In the genomic region with DNA sequence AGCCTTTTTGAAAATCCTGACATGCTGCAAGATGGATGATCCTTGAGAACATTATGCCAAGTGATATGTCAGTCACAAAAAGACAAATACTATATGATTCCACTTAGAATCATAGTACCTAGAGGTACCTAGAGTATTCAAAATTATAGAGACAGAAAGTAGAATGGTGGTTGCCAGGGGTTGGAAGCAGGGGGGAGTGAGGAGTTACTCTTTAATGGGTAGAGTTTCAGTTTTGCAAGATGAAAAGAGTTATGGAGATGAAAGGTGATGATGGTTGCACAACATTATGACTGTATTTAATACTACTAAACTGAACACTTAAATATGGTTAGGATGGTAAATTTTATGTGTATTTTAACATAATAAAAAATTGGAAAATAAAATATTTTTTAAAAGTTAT, we compare ENCODE assay signal across 26 cellular contexts. TPM values are rescaled to one million over a fixed set of nuclear protein-coding genes. Genes with fewer than 3 reads are reported as not detected.
DNase-seq lines count a peak whose midpoint lies in the region; ATAC-seq, FAIRE-seq and TF ChIP-seq lines count a peak whose summit lies in the region.
"Had no signal": no experiment of that assay in that cellular context is flagged by ENCODE, and none has a peak within 500 bp of the region (broad histone marks: within the 10 kb centered on the region; RNA-seq: fewer than 3 reads in every experiment).

No MANE protein-coding gene starts in this region.

- H2AFZ ChIP-seq in HepG2 (ENCODE audit: low read length) (no peak overlapping the region), K562 (ENCODE audit: low read depth, low read length) (no peak overlapping the region)

- H4K20me1 ChIP-seq in HepG2 (ENCODE audit: insufficient read depth, low read length) = peaks cover 2% of the 10 kb centered on the region; the same call in 1 of the 2 replicates
- H4K20me1 ChIP-seq in K562 (replicated peaks; ENCODE audit: control insufficient read depth, insufficient read depth, low read length) = no peaks in the 10 kb centered on the region

- H3K4me1 ChIP-seq in HepG2 (ENCODE audit: insufficient read depth, low read length) (peaks cover 22% of the 10 kb centered on the region), right lobe of liver (peaks cover 0 to 32% (median 11%) of the 10 kb centered on the region in 4 donors), K562 (replicated peaks in 1 of 2; ENCODE audit: control insufficient read depth in 2 of 2, insufficient read depth in 2 of 2, low read length in 2 of 2) (peaks cover 4 to 5% of the 10 kb centered on the region in 2 experiments; a peak in 4 of 5 replicates)

- H3K9me1 ChIP-seq in K562 (ENCODE audit: control insufficient read depth, insufficient read depth, low read length) = peaks cover 3% of the 10 kb centered on the region

- H3K79me2 ChIP-seq in HepG2 (ENCODE audit: insufficient read depth, low read length) (peaks cover 22% of the 10 kb centered on the region), K562 (ENCODE audit: control insufficient read depth, insufficient read depth, low read length) (0 out of 3 replicates have a peak, but pooled peaks cover 3% of the 10 kb centered on the region)

- BruUV-seq in HepG2 (replicated peaks; lab: Mats Ljungman, UMichigan) (no TSS peak), K562 (replicated peaks; lab: Mats Ljungman, UMichigan) (no TSS peak)

- no peak for TF ChIP-seq EP300 in HepG2 (IDR thresholded peaks at IDR 0.05; ENCODE audit: low read depth in 2 of 2, low read length in 2 of 2)
- no peak for TF ChIP-seq EP300 in HepG2 (CRISPR knock-in tag; IDR thresholded peaks at IDR 0.05; ENCODE audit: borderline replicate concordance)
- TF ChIP-seq EP300 in K562 (IDR thresholded peaks at IDR 0.05; ENCODE audit: low read length) = no peak

- FAIRE-seq in HepG2 (lab: Jason Lieb, UNC) (no peak), K562 (lab: Jason Lieb, UNC) (no peak)
- FAIRE-seq: GM19239, H1 had no signal

- H3K9me3 Mint-ChIP-seq in activated CD4-positive, alpha-beta T cell treated with anti-CD3 and anti-CD28 coated beads for 36 hours (ENCODE audit: low read depth) = no peaks in the 10 kb centered on the region
- H3K9me3 Mint-ChIP-seq: CD8-positive, alpha-beta T cell; IgD-negative memory B cell had no signal

- H3K36me3 Mint-ChIP-seq in activated CD4-positive, alpha-beta T cell treated with anti-CD3 and anti-CD28 coated beads for 36 hours (ENCODE audit: low read depth) = peaks cover 6% of the 10 kb centered on the region
- H3K36me3 Mint-ChIP-seq: IgD-negative memory B cell had no signal

- H3K36me3 ChIP-seq in HepG2 (replicated peaks in 1 of 2; ENCODE audit: control insufficient read depth in 1 of 2, insufficient read depth in 2 of 2, low read length in 2 of 2) (peaks cover 0 to 12% of the 10 kb centered on the region in 2 experiments; a peak in 4 of 5 replicates), right lobe of liver (peaks cover 0 to 37% (median 10%) of the 10 kb centered on the region in 4 donors), K562 (ENCODE audit: control insufficient read depth, insufficient read depth, low read length) (no peaks in the 10 kb centered on the region; the same call in 2 of the 3 replicates)

- no peak for DNase-seq in activated CD4-positive, alpha-beta T cell treated with anti-CD3 and anti-CD28 coated beads for 36 hours
- DNase-seq in activated CD4-positive, alpha-beta T cell treated with anti-CD3 and anti-CD28 coated beads, Interleukin-2, amount 50 U/mL, for 48 hours = no peak
- DNase-seq in HepG2 (ENCODE audit: low spot score) = no peak
- no peak for DNase-seq in right lobe of liver
- peak; percentile 49 for DNase-seq in NOMO-1 treated with DMSO at 0.1 percent for 48 hours (lab: John Stamatoyannopoulos, UW; ENCODE audit: unreplicated experiment)
- DNase-seq in K562 (ENCODE audit: extremely low read depth in 1 of 4, low spot score in 3 of 4) = no peak
- no peak for DNase-seq in NCI-H345 treated with DMSO at 0.1 percent for 48 hours (lab: John Stamatoyannopoulos, UW; ENCODE audit: unreplicated experiment)
- DNase-seq in SK-N-DZ (ENCODE audit: low spot score) = no peak
- DNase-seq: AML-193; C1 segment of cervical spinal cord; CD8-positive, alpha-beta T cell; GDM1; MM.1S; NCI-H1105 treated with DMSO at 0.1 percent for 48 hours; NCI-H2081; NCI-H2171 treated with DMSO at 0.1 percent for 48 hours; NCI-H446 treated with DMSO at 0.1 percent for 48 hours; NCI-H526 treated with DMSO at 0.1 percent for 48 hours; SHP77 treated with DMSO at 0.1 percent for 48 hours had no signal

- TF ChIP-seq POLR2A in HepG2 (IDR thresholded peaks at IDR 0.05; ENCODE audit: insufficient read depth in 1 of 2, low read depth in 2 of 2, low read length in 2 of 2) = no peak
- TF ChIP-seq POLR2A in right lobe of liver (IDR thresholded peaks at IDR 0.05) = no peak
- no peak for TF ChIP-seq POLR2A in K562 (conservative IDR thresholded peaks at IDR 0.05)

- no peaks in the 10 kb centered on the region for H3K27me3 ChIP-seq in HepG2 (ENCODE audit: control insufficient read depth in 1 of 2, insufficient read depth in 2 of 2, low read length in 2 of 2)
- no peaks in the 10 kb centered on the region for H3K27me3 ChIP-seq in right lobe of liver
- H3K27me3 ChIP-seq in K562 (ENCODE audit: control insufficient read depth in 2 of 2, insufficient read depth in 2 of 2, low read length in 2 of 2) = no peaks in the 10 kb centered on the region

- peak; percentile 63 for ATAC-seq in activated CD4-positive, alpha-beta T cell treated with anti-CD3 and anti-CD28 coated beads for 36 hours
- ATAC-seq in HepG2 = no peak
- no peak for ATAC-seq in right lobe of liver
- ATAC-seq in K562 = no peak
- ATAC-seq: CD8-positive, alpha-beta T cell; SK-N-SH treated with all-trans-retinoic acid at 6 μM for 48 hours had no signal

- peaks cover 7% of the 10 kb centered on the region for H3K4me1 Mint-ChIP-seq in activated CD4-positive, alpha-beta T cell treated with anti-CD3 and anti-CD28 coated beads for 36 hours

- no peaks in the 10 kb centered on the region for H3K27me3 Mint-ChIP-seq in activated CD4-positive, alpha-beta T cell treated with anti-CD3 and anti-CD28 coated beads for 36 hours
- H3K27me3 Mint-ChIP-seq: IgD-negative memory B cell had no signal

- no peak overlapping the region for H3K27ac ChIP-seq in HepG2 (ENCODE audit: extremely low read length, insufficient read depth, low read length)
- H3K27ac ChIP-seq in right lobe of liver = no peak overlapping the region
- H3K27ac ChIP-seq in K562 (ENCODE audit: extremely low read depth, low read depth, low read length) = no peak overlapping the region
- H3K27ac ChIP-seq: RWPE1 had no signal

- intact Hi-C loops in activated CD4-positive, alpha-beta T cell treated with anti-CD3 and anti-CD28 coated beads for 36 hours (cut with DNase I, micrococcal nuclease) = no loop called here
- intact Hi-C loops in HepG2 (cut with micrococcal nuclease; ENCODE audit: unreplicated experiment) = no loop called here
- intact Hi-C loops in right lobe of liver (cut with DNase I) = loop anchor here in 1 of 2 donors (10.0 kb wide), 1 partner anchor 151 kb away; no protein-coding TSS in a partner anchor
- intact Hi-C loops in K562 (cut with micrococcal nuclease) = no loop called here

- in situ Hi-C loops in HepG2 (cut with HindIII; ENCODE audit: extremely low pct_ligation_motif_present, low pct_unique_long_range_greater_than_20kb) = no loop called here
- in situ Hi-C loops in K562 (cut with MboI) = no loop called here

- H3K4me2 ChIP-seq in HepG2 (ENCODE audit: low read depth, low read length) (no peak overlapping the region), K562 (ENCODE audit: insufficient read depth, low read length) (no peak overlapping the region)

- TF ChIP-seq CTCF in HepG2 (CRISPR knock-in tag; IDR thresholded peaks at IDR 0.05) (no peak), right lobe of liver (IDR thresholded peaks at IDR 0.05) (no peak), K562 (IDR thresholded peaks at IDR 0.05 in 2 of 3, conservative IDR thresholded peaks at IDR 0.05 in 1 of 3; ENCODE audit: insufficient read depth in 2 of 3, low read depth in 1 of 3, low read length in 3 of 3) (no peak)

- CTCF ChIA-PET in activated CD4-positive, alpha-beta T cell treated with anti-CD3 and anti-CD28 coated beads for 36 hours (lab: Charles Lee) = no interaction called here
- CTCF ChIA-PET in HepG2 (lab: Yijun Ruan, JAX; ENCODE audit: low intra/inter-chr PET ratio, low total read pairs) = no interaction called here
- CTCF ChIA-PET in K562 (lab: Yijun Ruan, JAX; ENCODE audit: low intra/inter-chr PET ratio) = no interaction called here

- H3K4me3 ChIP-seq in HepG2 (replicated peaks in 1 of 3; ENCODE audit: insufficient read depth in 1 of 3, low read depth in 2 of 3, low read length in 3 of 3) (no peak overlapping the region), right lobe of liver (no peak overlapping the region), K562 (no peak overlapping the region)

- H3K4me3 Mint-ChIP-seq in activated CD4-positive, alpha-beta T cell treated with anti-CD3 and anti-CD28 coated beads for 36 hours = no peak overlapping the region
- H3K4me3 Mint-ChIP-seq: CD8-positive, alpha-beta T cell; IgD-negative memory B cell had no signal

- no peak overlapping the region for H3K27ac Mint-ChIP-seq in activated CD4-positive, alpha-beta T cell treated with anti-CD3 and anti-CD28 coated beads for 36 hours
- H3K27ac Mint-ChIP-seq: CD8-positive, alpha-beta T cell; IgD-negative memory B cell had no signal

- H3K9me3 ChIP-seq in HepG2 (ENCODE audit: low read length) (no peaks in the 10 kb centered on the region), right lobe of liver (no peaks in the 10 kb centered on the region), K562 (replicated peaks; ENCODE audit: control insufficient read depth, insufficient read depth, low read depth, low read length) (no peaks in the 10 kb centered on the region)

- POLR2A ChIA-PET in activated CD4-positive, alpha-beta T cell treated with anti-CD3 and anti-CD28 coated beads for 36 hours (lab: Charles Lee) = no interaction called here
- POLR2A ChIA-PET in HepG2 (lab: Yijun Ruan, JAX) (no interaction called here), K562 (lab: Yijun Ruan, JAX) (no interaction called here)

- H3K9ac ChIP-seq in HepG2 (ENCODE audit: insufficient read depth, low read depth, low read length) = no peak overlapping the region
- H3K9ac ChIP-seq in K562 (ENCODE audit: insufficient read depth in 1 of 2, low read depth in 2 of 2, low read length in 2 of 2) = no peak overlapping the region

- TF ChIP-seq RAD21 in HepG2 (CRISPR knock-in tag; IDR thresholded peaks at IDR 0.05) = no peak
- TF ChIP-seq RAD21 in K562 (CRISPR knock-in tag; conservative IDR thresholded peaks at IDR 0.05 in 1 of 2, IDR thresholded peaks at IDR 0.05 in 1 of 2) = no peak

RNA-seq across cellular contexts. Expression of gene PODN, which starts 37.9 kb away (rescaled TPM):
- total RNA-seq in activated CD4-positive, alpha-beta T cell treated with anti-CD3 and anti-CD28 coated beads for 36 hours = not detected
- total RNA-seq in HepG2 (2016; rRNA removed; fragmentation: Illumina TruSeq; extraction: Trizol) (not detected in 2 replicates), right lobe of liver (1 to 10 TPM; 2.8 to 9.8 (median 5.1) TPM), K562 (2014; rRNA removed) (not detected in 2 replicates), K562 (2014; rRNA removed; fragmentation: Illumina TruSeq; extraction: Trizol) (not detected in 2 replicates), K562 (2015; rRNA removed; fragmentation: Illumina TruSeq; extraction: Trizol) (not detected in 2 replicates), K562 (2021) (0.09 TPM in 1 of 2 replicates, not detected in the other)
- not detected in 2 replicates for total RNA-seq in HepG2 (2016; cell fraction: cytosol; rRNA removed; fragmentation: Illumina TruSeq; extraction: Trizol; ENCODE audit: low read depth)
- total RNA-seq in HepG2 (2016; cell fraction: insoluble cytoplasmic fraction; rRNA removed; fragmentation: Illumina TruSeq; extraction: Trizol) = not detected in 2 replicates
- total RNA-seq in HepG2 (2016; cell fraction: membrane; rRNA removed; fragmentation: Illumina TruSeq; extraction: Trizol) = not detected in 2 replicates
- total RNA-seq in HepG2 (2016; cell fraction: nucleus; rRNA removed; fragmentation: Illumina TruSeq; extraction: Trizol) = not detected in 2 replicates
- polyA plus RNA-seq in HepG2 (2011; rRNA removed) (0.10 and 0.13 TPM in 2 replicates), K562 (2011; rRNA removed) (not detected in 2 replicates), K562 (2014; fragmentation: Illumina TruSeq; extraction: Trizol) (not detected in 2 replicates), K562 (2014; fragmentation: Nextera tagmentation; extraction: Ambion mirVana) (not detected), K562 (2014; rRNA removed) (not detected in 2 replicates)
- polyA plus RNA-seq in HepG2 (2011; cell fraction: cytosol; rRNA removed) = 0.03 TPM in 1 of 2 replicates, not detected in the other
- polyA plus RNA-seq in HepG2 (2011; cell fraction: nucleus; rRNA removed) = 0.29 and 0.56 TPM in 2 replicates
- polyA plus RNA-seq in HepG2 (2012) = 0.38 and 0.40 TPM in 2 replicates
- polyA plus RNA-seq in HepG2 (2016; cell fraction: cytosol; fragmentation: Illumina TruSeq; extraction: Trizol; ENCODE audit: low read depth) = not detected in 2 replicates
- polyA plus RNA-seq in HepG2 (2016; cell fraction: insoluble cytoplasmic fraction; fragmentation: Illumina TruSeq; extraction: Trizol; ENCODE audit: low read depth) = not detected in 2 replicates
- not detected in 2 replicates for polyA plus RNA-seq in HepG2 (2016; cell fraction: membrane; fragmentation: Illumina TruSeq; extraction: Trizol; ENCODE audit: low read depth)
- not detected in 2 replicates for polyA plus RNA-seq in HepG2 (2016; cell fraction: nucleus; fragmentation: Illumina TruSeq; extraction: Trizol; ENCODE audit: insufficient read depth, low read depth)
- polyA minus RNA-seq in HepG2 (2011; rRNA and poly(A)+ RNA removed; ENCODE audit: low replicate concordance) = 0.10 TPM in 1 of 2 replicates, not detected in the other
- not detected in 2 replicates for polyA minus RNA-seq in HepG2 (2011; cell fraction: cytosol; rRNA and poly(A)+ RNA removed)
- 0.25 TPM in 1 of 2 replicates, not detected in the other for polyA minus RNA-seq in HepG2 (2011; cell fraction: nucleus; rRNA and poly(A)+ RNA removed)
- not detected in 2 replicates for total RNA-seq in K562 (2011; cell fraction: chromatin; rRNA removed; ENCODE audit: low replicate concordance)
- total RNA-seq in K562 (2011; cell fraction: nucleolus; rRNA removed) = not detected in 2 replicates
- not detected in 2 replicates for total RNA-seq in K562 (2011; cell fraction: nucleoplasm; rRNA removed)
- polyA plus RNA-seq in K562 (2011; cell fraction: cytosol; rRNA removed) = not detected in 2 replicates
- polyA plus RNA-seq in K562 (2011; cell fraction: nucleus; rRNA removed) = not detected in 2 replicates
- polyA plus RNA-seq in K562 (2012) = not detected in 2 replicates
- polyA minus RNA-seq in K562 (2011; rRNA and poly(A)+ RNA removed) = not detected in 2 replicates
- not detected in 2 replicates for polyA minus RNA-seq in K562 (2011; cell fraction: cytosol; rRNA and poly(A)+ RNA removed)
- not detected in 2 replicates for polyA minus RNA-seq in K562 (2011; cell fraction: nucleus; rRNA and poly(A)+ RNA removed)
- 0.88 and 1.2 TPM in 2 replicates for polyA plus RNA-seq in SK-N-DZ (2014; cell fraction: cytosol; rRNA removed)
- 1.8 and 3.4 TPM in 2 replicates for polyA plus RNA-seq in SK-N-DZ (2014; cell fraction: nucleus; rRNA removed)
- total RNA-seq: A172; CD8-positive, alpha-beta T cell; HT1080 had no signal
- polyA plus RNA-seq: IgD-negative memory B cell had no signal
